Comparison of ENCODE assay signal across 22 cellular contexts in genomic region chr3:189708375-189708774, GRCh38.
"Had no signal": no experiment of that assay in that cellular context is flagged by ENCODE, and none has a peak within 500 bp of the region (broad histone marks: within the 10 kb centered on the region; RNA-seq: fewer than 3 reads in every experiment).

No MANE protein-coding gene starts in this region.

- H3K9me3 ChIP-seq: esophagus muscularis mucosa, heart right ventricle, left ventricle myocardium inferior, mucosa of descending colon, pancreas, right atrium auricular region, tibial nerve had no signal

- DNase-seq: activated CD4-positive, alpha-beta T cell treated with anti-CD3 and anti-CD28 coated beads for 1 hour; activated CD4-positive, alpha-beta T cell treated with anti-CD3 and anti-CD28 coated beads, Interleukin-2, amount 50 U/mL, for 1 hour; activated CD8-positive, alpha-beta memory T cell treated with anti-CD3 and anti-CD28 coated beads, Interleukin-2, amount 10 ng/mL, durations not matched to agents 7 days and 5 days; activated CD8-positive, alpha-beta T cell treated with anti-CD3 and anti-CD28 coated beads, Interleukin-2, amount 10 ng/mL, durations not matched to agents 7 days and 5 days; activated T-cell treated with anti-CD3 and anti-CD28 coated beads, Interleukin-2, amount 50 U/mL, for 48 hours; endodermal cell; foreskin keratinocyte; heart right ventricle; left ventricle myocardium inferior; mesendoderm; mucosa of descending colon; pancreas; stimulated activated naive CD4-positive, alpha-beta T cell; T-helper 17 cell; T1000 had no signal

- H3K36me3 ChIP-seq: esophagus muscularis mucosa, heart right ventricle, left ventricle myocardium inferior, pancreas, right atrium auricular region, tibial nerve had no signal

- FAIRE-seq: bronchial epithelial cell, pancreas had no signal

- ATAC-seq: activated CD8-positive, alpha-beta memory T cell treated with anti-CD3 and anti-CD28 coated beads, Interleukin-2, amount 10 ng/mL, durations not matched to agents 7 days and 5 days; activated CD8-positive, alpha-beta T cell treated with anti-CD3 and anti-CD28 coated beads, Interleukin-2, amount 10 ng/mL, durations not matched to agents 7 days and 5 days; activated naive CD4-positive, alpha-beta T cell treated with anti-CD3 and anti-CD28 coated beads, Interleukin-2, amount 50 U/mL, for 72 hours; foreskin keratinocyte; heart right ventricle; mucosa of descending colon; pancreas; T-helper 17 cell; WTC11 had no signal

- H3K27ac ChIP-seq: esophagus muscularis mucosa, heart right ventricle, left ventricle myocardium inferior, pancreas, right atrium auricular region, tibial nerve had no signal

- H3K4me3 ChIP-seq: esophagus muscularis mucosa, heart right ventricle, left ventricle myocardium inferior, lung, mucosa of descending colon, pancreas, right atrium auricular region, tibial nerve had no signal

- H3K27me3 ChIP-seq: esophagus muscularis mucosa, foreskin keratinocyte, heart right ventricle, pancreas, right atrium auricular region, tibial nerve had no signal
